ENCODE assay signal across 19 cellular contexts in the genomic region with DNA sequence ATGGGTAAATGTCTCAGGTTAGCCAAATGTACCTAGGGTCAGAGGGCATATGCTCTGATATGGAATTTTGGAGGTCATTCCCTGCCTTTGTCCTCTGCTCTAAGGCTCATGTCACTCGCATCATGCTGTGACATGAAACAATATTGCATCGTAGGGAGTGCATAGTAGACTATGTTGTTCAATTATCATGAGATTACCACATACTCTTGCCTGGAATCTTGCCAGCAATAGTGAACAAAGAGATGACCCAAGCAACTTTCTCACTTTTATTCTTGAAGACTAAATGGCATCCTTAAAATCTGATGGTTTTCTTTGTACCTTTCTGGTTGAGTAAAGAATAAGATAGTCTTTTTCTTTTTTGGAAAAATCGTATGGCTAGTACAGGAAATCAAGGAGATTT. TPM values are rescaled to one million over a fixed set of nuclear protein-coding genes. Genes with fewer than 3 reads are reported as not detected.
DNase-seq lines count a peak whose midpoint lies in the region; ATAC-seq, FAIRE-seq and TF ChIP-seq lines count a peak whose summit lies in the region.
"Had no signal": no experiment of that assay in that cellular context is flagged by ENCODE, and none has a peak within 500 bp of the region (broad histone marks: within the 10 kb centered on the region; RNA-seq: fewer than 3 reads in every experiment).

No MANE protein-coding gene starts in this region.

- H3K4me1 ChIP-seq in keratinocyte (ENCODE audit: control insufficient read depth, extremely low read depth, insufficient read depth, low read length) = peaks cover 75% of the 10 kb centered on the region
- H3K4me1 ChIP-seq: body of pancreas had no signal

- peak overlapping the region; percentile 88 for H3K27ac ChIP-seq in keratinocyte (ENCODE audit: control insufficient read depth, insufficient read depth, low read length)
- H3K27ac ChIP-seq: body of pancreas, WERI-Rb-1 had no signal

- dilution Hi-C loops in keratinocyte (cut with MboI; ENCODE audit: extremely low pct_ligation_motif_present, low sequenced_read_pairs) = no loop called here

- H3K9ac ChIP-seq in keratinocyte (ENCODE audit: control insufficient read depth, extremely low read depth, insufficient read depth, low read length) = no peak overlapping the region

- peak overlapping the region; percentile 70 for H3K4me2 ChIP-seq in keratinocyte (ENCODE audit: control insufficient read depth, extremely low read depth, insufficient read depth, low read depth, low read length)
- H3K4me2 ChIP-seq: A549 had no signal

- H4K20me1 ChIP-seq in keratinocyte (ENCODE audit: control insufficient read depth, extremely low read depth, insufficient read depth, low read length) = no peaks in the 10 kb centered on the region

- DNase-seq in NCI-H748 (lab: John Stamatoyannopoulos, UW; ENCODE audit: unreplicated experiment) (peak; percentile 34), NCI-H748 treated with DMSO at 0.1 percent for 48 hours (lab: John Stamatoyannopoulos, UW) (no peak), bronchial epithelial cell (ENCODE audit: low read depth) (peak; percentile 58), keratinocyte (ENCODE audit: low read depth, low spot score) (no peak), glomerular visceral epithelial cell (ENCODE audit: extremely low spot score) (no peak)
- no peak for DNase-seq in activated CD8-positive, alpha-beta memory T cell treated with anti-CD3 and anti-CD28 coated beads for 24 hours
- no peak for DNase-seq in activated naive CD4-positive, alpha-beta T cell treated with anti-CD3 and anti-CD28 coated beads, Interleukin-2, amount 50 U/mL, for 16 hours
- DNase-seq: activated CD8-positive, alpha-beta T cell treated with anti-CD3 and anti-CD28 coated beads, Interleukin-2, amount 10 ng/mL, durations not matched to agents 7 days and 5 days; activated naive CD8-positive, alpha-beta T cell treated with anti-CD3 and anti-CD28 coated beads for 36 hours; activated T-cell treated with anti-CD3 and anti-CD28 coated beads, Interleukin-2, amount 50 U/mL, for 48 hours; body of pancreas; C1 segment of cervical spinal cord; naive thymus-derived CD4-positive, alpha-beta T cell; NCI-H1105 treated with DMSO at 0.1 percent for 48 hours; SIG-M5; small intestine; WERI-Rb-1 had no signal

- TF ChIP-seq CTCF in bronchial epithelial cell (IDR thresholded peaks at IDR 0.05; ENCODE audit: insufficient read depth, low read length, severe bottlenecking) = no peak
- TF ChIP-seq CTCF in keratinocyte (optimal IDR thresholded peaks at IDR 0.05 in 1 of 3, IDR thresholded peaks at IDR 0.05 in 1 of 3, conservative IDR thresholded peaks at IDR 0.05 in 1 of 3; ENCODE audit: extremely low read depth in 1 of 3, insufficient read depth in 2 of 3, low read length in 3 of 3) = no peak

- H2AFZ ChIP-seq in keratinocyte (ENCODE audit: control insufficient read depth, low read length) = no peak overlapping the region

- H3K9me1 ChIP-seq in keratinocyte (ENCODE audit: control insufficient read depth, extremely low read depth, insufficient read depth, low read length) = no peaks in the 10 kb centered on the region

- FAIRE-seq in bronchial epithelial cell (lab: Jason Lieb, UNC) (no peak), keratinocyte (lab: Jason Lieb, UNC) (peak; percentile 44)
- FAIRE-seq: A549, small intestine had no signal

- ATAC-seq in HG03565 (IDR thresholded peaks at IDR 0.05; ENCODE audit: unreplicated experiment) = no peak
- ATAC-seq: A549; activated CD8-positive, alpha-beta T cell treated with anti-CD3 and anti-CD28 coated beads, Interleukin-2, amount 10 ng/mL, durations not matched to agents 7 days and 5 days; body of pancreas; naive thymus-derived CD4-positive, alpha-beta T cell had no signal

- H3K36me3 ChIP-seq in bronchial epithelial cell (ENCODE audit: control insufficient read depth, insufficient read depth, low read length) (no peaks in the 10 kb centered on the region), keratinocyte (ENCODE audit: control insufficient read depth in 2 of 2, extremely low read depth in 1 of 2, insufficient read depth in 2 of 2, low read length in 2 of 2) (no peaks in the 10 kb centered on the region)

- peaks cover 57% of the 10 kb centered on the region for H3K79me2 ChIP-seq in keratinocyte (ENCODE audit: control insufficient read depth, insufficient read depth, low read length)

- no peak overlapping the region for H3K4me3 ChIP-seq in bronchial epithelial cell (ENCODE audit: low read depth, low read length)
- no peak overlapping the region for H3K4me3 ChIP-seq in keratinocyte (ENCODE audit: control insufficient read depth in 2 of 3, extremely low read depth in 1 of 3, insufficient read depth in 2 of 3, low read depth in 1 of 3, low read length in 3 of 3)
- H3K4me3 ChIP-seq: A549, body of pancreas had no signal

- no peaks in the 10 kb centered on the region for H3K9me3 ChIP-seq in keratinocyte (ENCODE audit: control insufficient read depth, low read depth, low read length)
- H3K9me3 ChIP-seq: A549, body of pancreas had no signal

- no peaks in the 10 kb centered on the region for H3K27me3 ChIP-seq in bronchial epithelial cell (ENCODE audit: control insufficient read depth, insufficient read depth, low read length)
- H3K27me3 ChIP-seq in keratinocyte (ENCODE audit: control insufficient read depth, extremely low read depth, insufficient read depth, low read length) = no peaks in the 10 kb centered on the region
- H3K27me3 ChIP-seq: body of pancreas had no signal

RNA-seq across cellular contexts. Expression of gene ZNF462, which starts 27.7 kb away (rescaled TPM):
- 8.2 and 8.3 TPM in 2 replicates for total RNA-seq in bronchial epithelial cell
- 6.9 to 9.5 TPM (median 7.8 TPM) in 3 replicates for polyA plus RNA-seq in keratinocyte
- 7.5 TPM for polyA plus RNA-seq in keratinocyte (2011; ENCODE audit: low read depth)
- polyA plus RNA-seq in keratinocyte (2011; cell fraction: cytosol; rRNA removed) = 7.5 and 7.9 TPM in 2 replicates
- polyA plus RNA-seq in keratinocyte (2011; cell fraction: nucleus; rRNA removed) = 31.0 and 35.9 TPM in 2 replicates
- polyA plus RNA-seq in keratinocyte (2012; ENCODE audit: low replicate concordance) = 3.9 and 10.5 TPM in 2 replicates
- polyA minus RNA-seq in keratinocyte = 28.3 to 79.5 TPM (median 44.0 TPM) in 3 replicates
- 18.6 TPM for polyA minus RNA-seq in keratinocyte (2011; cell fraction: cytosol; rRNA and poly(A)+ RNA removed)
- polyA minus RNA-seq in keratinocyte (2011; cell fraction: nucleus; rRNA and poly(A)+ RNA removed) = 49.9 and 97.1 TPM in 2 replicates
- total RNA-seq: activated CD8-positive, alpha-beta T cell treated with anti-CD3 and anti-CD28 coated beads, Interleukin-2, amount 10 ng/mL, durations not matched to agents 7 days and 5 days had no signal

Comparison
In these comparisons a context has a peak if more than half of its experiments do, and no peak if none do; other contexts are left out.
1. DNase-seq: peak in NCI-H748 (single experiment) and bronchial epithelial cell (single experiment); none in NCI-H748 treated with DMSO at 0.1 percent for 48 hours (single experiment), keratinocyte (single experiment), glomerular visceral epithelial cell (single experiment), activated CD8-positive, alpha-beta memory T cell treated with anti-CD3 and anti-CD28 coated beads for 24 hours (single experiment) and activated naive CD4-positive, alpha-beta T cell treated with anti-CD3 and anti-CD28 coated beads, Interleukin-2, amount 50 U/mL, for 16 hours (single experiment).